ENCODE assay signal across 11 cellular contexts in genomic region chr21:42440187-42440792, GRCh38. TPM values are rescaled to one million over a fixed set of nuclear protein-coding genes. Genes with fewer than 3 reads are reported as not detected.
DNase-seq lines count a peak whose midpoint lies in the region; ATAC-seq and TF ChIP-seq lines count a peak whose summit lies in the region.
"Had no signal": no experiment of that assay in that cellular context is flagged by ENCODE, and none has a peak within 500 bp of the region (broad histone marks: within the 10 kb centered on the region; RNA-seq: fewer than 3 reads in every experiment).

No MANE protein-coding gene starts in this region.

- H3K9me3 ChIP-seq in SJCRH30 (replicated peaks), result no peaks in the 10 kb centered on the region
- H3K9me3 ChIP-seq: SK-N-SH had no signal

- H3K4me1 ChIP-seq in SJCRH30, result no peaks in the 10 kb centered on the region

- no peaks in the 10 kb centered on the region for H3K36me3 ChIP-seq in SJCRH30

- H3K27me3 ChIP-seq in SJCRH30, result no peaks in the 10 kb centered on the region

- TF ChIP-seq CTCF in GM10266 (IDR thresholded peaks at IDR 0.05; ENCODE audit: control insufficient read depth, insufficient read depth, low read depth, missing control alignments), result no peak

- peak overlapping the region; percentile 75 for H3K27ac Mint-ChIP-seq in activated naive CD8-positive, alpha-beta T cell treated with anti-CD3 and anti-CD28 coated beads, Interleukin-2, amount 10 ng/mL, durations not matched to agents 7 days and 5 days

- POLR2A ChIA-PET in activated naive CD8-positive, alpha-beta T cell treated with anti-CD3 and anti-CD28 coated beads, Interleukin-2, amount 10 ng/mL, durations not matched to agents 7 days and 5 days (lab: Charles Lee), result no interaction called here

- ATAC-seq in GM19023 (IDR thresholded peaks at IDR 0.05; ENCODE audit: unreplicated experiment) (peak; percentile 62), HG03064 (IDR thresholded peaks at IDR 0.05; ENCODE audit: low read depth, unreplicated experiment) (peak; percentile 77)
- ATAC-seq in activated naive CD8-positive, alpha-beta T cell treated with anti-CD3 and anti-CD28 coated beads, Interleukin-2, amount 10 ng/mL, durations not matched to agents 7 days and 5 days (ENCODE audit: low read depth), result no peak

- DNase-seq in GM10266 (ENCODE audit: extremely low spot score), result peak; percentile 80
- DNase-seq in activated naive CD8-positive, alpha-beta T cell treated with anti-CD3 and anti-CD28 coated beads, Interleukin-2, amount 10 ng/mL, durations not matched to agents 7 days and 5 days, result no peak
- no peak for DNase-seq in NK-92 (lab: John Stamatoyannopoulos, UW; ENCODE audit: unreplicated experiment)
- DNase-seq in pons (ENCODE audit: low spot score), result no peak
- DNase-seq in islet precursor cell, result no peak
- no peak for DNase-seq in SJCRH30
- DNase-seq: NCI-H510A treated with DMSO at 0.1 percent for 48 hours, SK-N-SH had no signal

- no peak overlapping the region for H3K4me3 Mint-ChIP-seq in activated naive CD8-positive, alpha-beta T cell treated with anti-CD3 and anti-CD28 coated beads, Interleukin-2, amount 10 ng/mL, durations not matched to agents 7 days and 5 days

- peaks cover 2% of the 10 kb centered on the region for H3K9me3 Mint-ChIP-seq in activated naive CD8-positive, alpha-beta T cell treated with anti-CD3 and anti-CD28 coated beads, Interleukin-2, amount 10 ng/mL, durations not matched to agents 7 days and 5 days

- H3K36me3 Mint-ChIP-seq in activated naive CD8-positive, alpha-beta T cell treated with anti-CD3 and anti-CD28 coated beads, Interleukin-2, amount 10 ng/mL, durations not matched to agents 7 days and 5 days, result peaks cover 56% of the 10 kb centered on the region

- no peaks in the 10 kb centered on the region for H3K27me3 Mint-ChIP-seq in activated naive CD8-positive, alpha-beta T cell treated with anti-CD3 and anti-CD28 coated beads, Interleukin-2, amount 10 ng/mL, durations not matched to agents 7 days and 5 days

- H3K27ac ChIP-seq in SJCRH30, result no peak overlapping the region

- peaks cover 26% of the 10 kb centered on the region for H3K4me1 Mint-ChIP-seq in activated naive CD8-positive, alpha-beta T cell treated with anti-CD3 and anti-CD28 coated beads, Interleukin-2, amount 10 ng/mL, durations not matched to agents 7 days and 5 days

- H3K4me3 ChIP-seq in SJCRH30, result no peak overlapping the region

RNA-seq across cellular contexts. Expression of gene UBASH3A, which starts 36.6 kb away (rescaled TPM):
- 10 to 100 TPM; 77.8 to 80.2 TPM for total RNA-seq in activated naive CD8-positive, alpha-beta T cell treated with anti-CD3 and anti-CD28 coated beads, Interleukin-2, amount 10 ng/mL, durations not matched to agents 7 days and 5 days
- not detected in 2 replicates for total RNA-seq in SJCRH30 (2014; rRNA removed; shearing (Covaris generic))
- total RNA-seq: chondrocyte had no signal

RNA-seq across cellular contexts. Expression of gene TMPRSS3, which starts 44.4 kb away (rescaled TPM):
- 10 to 100 TPM in 1 of 2 experiments, 1 to 10 TPM in 1; 7.8 to 10.7 TPM for total RNA-seq in activated naive CD8-positive, alpha-beta T cell treated with anti-CD3 and anti-CD28 coated beads, Interleukin-2, amount 10 ng/mL, durations not matched to agents 7 days and 5 days
- not detected in 2 replicates for total RNA-seq in SJCRH30 (2014; rRNA removed; shearing (Covaris generic))
- total RNA-seq: chondrocyte had no signal

RNA-seq across cellular contexts. Expression of gene RSPH1, which starts 55.7 kb away (rescaled TPM):
- not detected for total RNA-seq in activated naive CD8-positive, alpha-beta T cell treated with anti-CD3 and anti-CD28 coated beads, Interleukin-2, amount 10 ng/mL, durations not matched to agents 7 days and 5 days
- total RNA-seq in SJCRH30 (2014; rRNA removed; shearing (Covaris generic)), result not detected in 2 replicates

Comparison
In these comparisons a context has a peak if more than half of its experiments do, and no peak if none do; other contexts are left out.
1. RNA of gene UBASH3A, which starts 36.6 kb away (total RNA-seq): 77.8 to 80.2 TPM in activated naive CD8-positive, alpha-beta T cell treated with anti-CD3 and anti-CD28 coated beads, Interleukin-2, amount 10 ng/mL, durations not matched to agents 7 days and 5 days; not detected in SJCRH30; every median in the first group is over 10 times any median in the second.